13 cellular contexts compared by ENCODE assay signal in genomic region chr21:43194303-43195130, GRCh38. TPM values are rescaled to one million over a fixed set of nuclear protein-coding genes. Genes with fewer than 3 reads are reported as not detected.
DNase-seq lines count a peak whose midpoint lies in the region; ATAC-seq and TF ChIP-seq lines count a peak whose summit lies in the region.
"Had no signal": no experiment of that assay in that cellular context is flagged by ENCODE, and none has a peak within 500 bp of the region (broad histone marks: within the 10 kb centered on the region; RNA-seq: fewer than 3 reads in every experiment).

No MANE protein-coding gene starts in this region.

- H3K79me2 ChIP-seq in OCI-LY3 (ENCODE audit: low read length) = no peaks in the 10 kb centered on the region

- H2AFZ ChIP-seq in OCI-LY3 (ENCODE audit: low read depth, low read length) = peak overlapping the region; percentile 36; the same call in 1 of the 2 replicates

- H3K9ac ChIP-seq in BLaER1 treated with 17β-estradiol and CSF1 and Interleukin-3, amounts not matched to agents 10 nM and 100 nM = peak overlapping the region in 10 of 11 experiments; percentile 3 to 60 (median 30); a peak in 15 of 22 replicates
- peak overlapping the region; percentile 39; the same call in 1 of the 2 replicates for H3K9ac ChIP-seq in OCI-LY3 (ENCODE audit: low read length)

- intact Hi-C loops in cardiac septum (cut with DNase I) = no loop called here
- intact Hi-C loops in left lung (cut with DNase I) = no loop called here

- H3K4me2 ChIP-seq in BLaER1 treated with 17β-estradiol and CSF1 and Interleukin-3, amounts not matched to agents 10 nM and 100 nM = peak overlapping the region; percentile 74 to 96 (median 81)
- peak overlapping the region; percentile 59 for H3K4me2 ChIP-seq in OCI-LY3 (ENCODE audit: low read length)

- peaks cover 0 to 6% (median 0%) of the 10 kb centered on the region in 11 experiments; a peak in 1 of 22 replicates for H3K36me3 ChIP-seq in BLaER1 treated with 17β-estradiol and CSF1 and Interleukin-3, amounts not matched to agents 10 nM and 100 nM
- H3K36me3 ChIP-seq in OCI-LY3 (replicated peaks; ENCODE audit: low read depth, low read length) = peaks cover 17% of the 10 kb centered on the region
- no peaks in the 10 kb centered on the region for H3K36me3 ChIP-seq in left lung
- H3K36me3 ChIP-seq: vagina had no signal

- H3K4me1 ChIP-seq in BLaER1 treated with 17β-estradiol and CSF1 and Interleukin-3, amounts not matched to agents 10 nM and 100 nM = peaks cover 36 to 53% (median 43%) of the 10 kb centered on the region in 10 experiments
- H3K4me1 ChIP-seq in OCI-LY3 (ENCODE audit: low read length) (peaks cover 28% of the 10 kb centered on the region), left lung (peaks cover 10 to 31% of the 10 kb centered on the region in 2 donors)

- peak overlapping the region in 2 of 10 experiments; percentile 35 to 39; a peak in 5 of 20 replicates for H3K4me3 ChIP-seq in BLaER1 treated with 17β-estradiol and CSF1 and Interleukin-3, amounts not matched to agents 10 nM and 100 nM
- peak overlapping the region; percentile 36; the same call in 1 of the 2 replicates for H3K4me3 ChIP-seq in OCI-LY3 (ENCODE audit: low read length)
- no peak overlapping the region for H3K4me3 ChIP-seq in left lung
- H3K4me3 ChIP-seq: vagina had no signal

- H3K27me3 Mint-ChIP-seq in osteocyte (ENCODE audit: unreplicated experiment) = peaks cover 40% of the 10 kb centered on the region

- peaks cover 13% of the 10 kb centered on the region for H3K9me3 Mint-ChIP-seq in osteocyte (ENCODE audit: unreplicated experiment)

- no peak overlapping the region for H3K27ac Mint-ChIP-seq in osteocyte (ENCODE audit: unreplicated experiment)

- DNase-seq in cardiac septum (ENCODE audit: low spot score) = peak; percentile 74
- DNase-seq in osteocyte (ENCODE audit: extremely low spot score, unreplicated experiment) = peak; percentile 68
- no peak for DNase-seq in left lung
- no peak for DNase-seq in activated CD4-positive, alpha-beta T cell treated with anti-CD3 and anti-CD28 coated beads, Interleukin-2, amount 50 U/mL, for 48 hours
- DNase-seq: activated gamma-delta T cell; CD4-positive, CD25-positive, alpha-beta regulatory T cell; KG1; NCI-H2029 treated with DMSO at 0.1 percent for 48 hours had no signal

- no peaks in the 10 kb centered on the region for H4K20me1 ChIP-seq in BLaER1 treated with 17β-estradiol and CSF1 and Interleukin-3, amounts not matched to agents 10 nM and 100 nM
- H4K20me1 ChIP-seq in OCI-LY3 (ENCODE audit: insufficient read depth, low read length) = no peaks in the 10 kb centered on the region

- peaks cover 7% of the 10 kb centered on the region for H3K36me3 Mint-ChIP-seq in osteocyte (ENCODE audit: unreplicated experiment)

- ATAC-seq in HG03159 (IDR thresholded peaks at IDR 0.05; ENCODE audit: unreplicated experiment) (no peak), left lung (no peak), HG03442 (IDR thresholded peaks at IDR 0.05; ENCODE audit: unreplicated experiment) (no peak)

- H3K27ac ChIP-seq in BLaER1 treated with 17β-estradiol and CSF1 and Interleukin-3, amounts not matched to agents 10 nM and 100 nM = peak overlapping the region in 10 of 11 experiments; percentile 26 to 60 (median 42); a peak in 17 of 22 replicates
- peak overlapping the region; percentile 72 for H3K27ac ChIP-seq in OCI-LY3 (ENCODE audit: low read length)
- peak overlapping the region in 1 of 2 donors; percentile 45 for H3K27ac ChIP-seq in left lung
- H3K27ac ChIP-seq: vagina had no signal

- TF ChIP-seq CTCF in OCI-LY3 (IDR thresholded peaks at IDR 0.05; ENCODE audit: low read depth, low read length) = no peak
- no peak for TF ChIP-seq CTCF in osteocyte (IDR thresholded peaks at IDR 0.05)
- TF ChIP-seq CTCF in left lung (IDR thresholded peaks at IDR 0.05) = no peak

- H3K4me3 Mint-ChIP-seq in osteocyte (ENCODE audit: unreplicated experiment) = no peak overlapping the region
- H3K4me3 Mint-ChIP-seq: CD4-positive, CD25-positive, alpha-beta regulatory T cell had no signal

- H3K9me3 ChIP-seq in BLaER1 treated with 17β-estradiol and CSF1 and Interleukin-3, amounts not matched to agents 10 nM and 100 nM (replicated peaks in 1 of 11) = peaks cover 18 to 27% (median 22%) of the 10 kb centered on the region in 11 experiments
- peaks cover 9% of the 10 kb centered on the region; the same call in 1 of the 2 replicates for H3K9me3 ChIP-seq in OCI-LY3 (ENCODE audit: insufficient read depth, low read length)
- no peaks in the 10 kb centered on the region for H3K9me3 ChIP-seq in left lung
- H3K9me3 ChIP-seq: vagina had no signal

- H3K27me3 ChIP-seq in BLaER1 treated with 17β-estradiol and CSF1 and Interleukin-3, amounts not matched to agents 10 nM and 100 nM = no peaks in the 10 kb centered on the region
- no peaks in the 10 kb centered on the region; the same call in 1 of the 2 replicates for H3K27me3 ChIP-seq in OCI-LY3 (ENCODE audit: low read depth, low read length)
- H3K27me3 ChIP-seq in left lung = no peaks in the 10 kb centered on the region
- H3K27me3 ChIP-seq: vagina had no signal

- peaks cover 32% of the 10 kb centered on the region for H3K4me1 Mint-ChIP-seq in osteocyte (ENCODE audit: unreplicated experiment)

RNA-seq across cellular contexts. Expression of gene CRYAA, which starts 25.7 kb away (rescaled TPM):
- total RNA-seq in cardiac septum = not detected
- not detected in 2 replicates for total RNA-seq in osteocyte
- not detected for total RNA-seq in left lung
- total RNA-seq: CD4-positive, CD25-positive, alpha-beta regulatory T cell; vagina had no signal

Comparison
In these comparisons a context has a peak if more than half of its experiments do, and no peak if none do; other contexts are left out.
1. DNase-seq: peak in cardiac septum (single experiment) and osteocyte (single experiment); none in left lung (0 of 2) and activated CD4-positive, alpha-beta T cell treated with anti-CD3 and anti-CD28 coated beads, Interleukin-2, amount 50 U/mL, for 48 hours (0 of 2).